ENCODE assay signal across 1 cellular context in the genomic region with DNA sequence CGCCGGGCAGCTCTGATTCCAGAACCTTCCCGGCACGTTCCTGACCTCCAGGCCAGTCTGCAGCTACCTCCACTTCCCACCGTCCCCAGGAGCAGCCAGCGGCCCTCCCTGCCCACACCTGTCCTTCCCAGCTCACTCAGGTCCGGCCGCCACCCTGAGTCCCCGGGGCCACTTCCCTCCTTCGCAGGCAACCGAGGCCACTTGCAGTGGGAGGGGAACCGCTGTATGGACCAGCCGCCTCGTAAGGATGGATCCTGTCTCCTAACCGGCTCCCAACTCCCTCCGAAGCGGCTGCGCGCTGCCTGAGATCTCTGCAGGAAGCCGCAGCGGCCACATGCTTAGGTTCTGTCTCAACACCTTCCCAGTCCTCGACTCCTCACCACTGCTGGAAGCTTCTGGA.
TF ChIP-seq lines count a peak whose summit lies in the region.

No MANE protein-coding gene starts in this region.

TF ChIP-seq in A549, 52 proteins besides CTCF, POLR2A, EP300 and RAD21 (continued from another document):
- no peak for TF ChIP-seq HOXB13 (CRISPR knock-in tag; IDR thresholded peaks at IDR 0.05; ENCODE audit: low read depth)
- TF ChIP-seq, protein P1, sequence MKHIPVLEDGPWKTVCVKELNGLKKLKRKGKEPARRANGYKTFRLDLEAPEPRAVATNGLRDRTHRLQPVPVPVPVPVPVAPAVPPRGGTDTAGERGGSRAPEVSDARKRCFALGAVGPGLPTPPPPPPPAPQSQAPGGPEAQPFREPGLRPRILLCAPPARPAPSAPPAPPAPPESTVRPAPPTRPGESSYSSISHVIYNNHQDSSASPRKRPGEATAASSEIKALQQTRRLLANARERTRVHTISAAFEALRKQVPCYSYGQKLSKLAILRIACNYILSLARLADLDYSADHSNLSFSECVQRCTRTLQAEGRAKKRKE (CRISPR knock-in tag; IDR thresholded peaks at IDR 0.05; ENCODE audit: low read depth), result no peak
